In the genomic region with DNA sequence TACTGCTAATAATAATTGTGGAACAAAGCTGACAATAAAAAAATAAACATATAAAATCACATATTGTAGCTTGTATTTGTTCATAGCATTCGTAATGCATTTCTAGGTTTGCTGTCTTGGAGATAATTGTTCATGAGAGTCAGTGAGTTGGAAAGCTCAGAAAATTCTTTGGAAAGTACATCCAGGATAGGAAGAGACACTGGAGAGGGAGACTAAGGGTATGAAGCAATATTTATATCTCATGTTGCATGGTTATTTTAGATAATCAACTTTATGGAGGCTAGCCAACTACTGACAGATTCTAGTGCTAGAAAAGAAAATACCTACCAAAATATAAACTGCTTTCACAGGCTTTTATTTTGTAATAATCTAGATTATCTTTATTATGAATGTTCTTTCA, we compare ENCODE assay signal across 17 cellular contexts.
DNase-seq lines count a peak whose midpoint lies in the region; TF ChIP-seq lines count a peak whose summit lies in the region.
"Had no signal": no experiment of that assay in that cellular context is flagged by ENCODE, and none has a peak within 500 bp of the region (broad histone marks: within the 10 kb centered on the region; RNA-seq: fewer than 3 reads in every experiment).

No MANE protein-coding gene starts in this region.

- TF ChIP-seq CTCF in choroid plexus epithelial cell (conservative IDR thresholded peaks at IDR 0.05; ENCODE audit: low read depth, low read length) = no peak
- TF ChIP-seq CTCF in retinal pigment epithelial cell (conservative IDR thresholded peaks at IDR 0.05; ENCODE audit: low read depth, low read length) = no peak

- H3K4me3 ChIP-seq in choroid plexus epithelial cell (ENCODE audit: low read depth, low read length) (no peak overlapping the region), retinal pigment epithelial cell (ENCODE audit: low read length) (no peak overlapping the region)
- H3K4me3 ChIP-seq: GM23248, MG63 had no signal

- DNase-seq in NCI-H2029 treated with DMSO at 0.1 percent for 48 hours (lab: John Stamatoyannopoulos, UW) = peak; percentile 42
- no peak for DNase-seq in NCI-H2029 (lab: John Stamatoyannopoulos, UW)
- peak; percentile 53 for DNase-seq in NCI-H226
- DNase-seq in choroid plexus epithelial cell (ENCODE audit: low read depth) = peak; percentile 34
- DNase-seq in retinal pigment epithelial cell (ENCODE audit: low read depth) = peak; percentile 6
- no peak for DNase-seq in mesenteric fat pad (ENCODE audit: low spot score)
- no peak for DNase-seq in anterior cingulate cortex (lab: John Stamatoyannopoulos, UW)
- DNase-seq: CD4-positive, CD25-positive, alpha-beta regulatory T cell; GM23248; H7; MG63; NCI-H1105 treated with DMSO at 0.1 percent for 48 hours; NCI-H146; NCI-H2081 treated with DMSO at 0.1 percent for 48 hours; NCI-H524 treated with DMSO at 0.1 percent for 48 hours; SIG-M5; SK-N-SH had no signal

Comparison
In these comparisons a context has a peak if more than half of its experiments do, and no peak if none do; other contexts are left out.
1. DNase-seq: peak in NCI-H2029 treated with DMSO at 0.1 percent for 48 hours (single experiment), NCI-H226 (single experiment), choroid plexus epithelial cell (single experiment) and retinal pigment epithelial cell (single experiment); none in NCI-H2029 (single experiment), mesenteric fat pad (single experiment) and anterior cingulate cortex (0 of 58).